Comparison of ENCODE assay signal across 33 cellular contexts in the genomic region with DNA sequence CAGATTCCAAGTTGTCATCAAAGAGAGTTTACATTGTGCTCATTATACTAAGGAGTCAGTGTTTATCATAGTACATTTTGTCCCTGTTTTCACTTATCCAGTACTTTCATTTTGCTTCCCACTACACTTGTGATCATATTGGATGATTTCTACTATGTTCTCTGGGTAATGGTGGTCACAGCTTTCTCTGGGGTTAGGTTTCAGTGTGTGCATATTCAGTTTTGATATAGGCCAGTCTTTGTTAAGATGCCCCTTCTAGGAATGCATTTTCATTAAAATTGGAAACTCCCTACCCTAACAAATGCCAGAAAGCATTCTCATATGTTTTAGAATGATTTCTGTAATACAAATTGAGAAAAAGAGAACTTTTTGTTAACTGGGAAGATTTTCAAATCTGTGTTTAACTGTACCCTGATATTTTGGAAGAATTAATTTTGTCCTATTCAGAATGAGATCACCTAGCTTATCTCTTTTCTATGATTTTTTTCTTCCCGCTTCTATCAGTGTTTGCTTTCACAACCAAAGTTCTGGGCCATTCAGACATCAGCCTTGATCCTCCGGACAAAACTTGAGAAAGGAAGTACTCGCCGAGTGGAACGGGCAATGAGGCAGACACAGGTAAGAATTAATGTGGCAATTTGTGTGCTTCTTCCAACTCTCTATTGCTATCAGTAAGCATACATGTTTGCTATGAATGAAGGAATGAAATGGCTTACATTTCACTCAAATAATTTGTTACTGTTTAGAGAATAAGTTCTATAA.
A peak's percentile ranks its signal among the peaks of the same experiment; 100 is the strongest.
DNase-seq lines count a peak whose midpoint lies in the region; ATAC-seq, FAIRE-seq and TF ChIP-seq lines count a peak whose summit lies in the region.
"Had no signal": no experiment of that assay in that cellular context is flagged by ENCODE, and none has a peak within 500 bp of the region (broad histone marks: within the 10 kb centered on the region; RNA-seq: fewer than 3 reads in every experiment).

No MANE protein-coding gene starts in this region.

- TF ChIP-seq POLR2A in GM12891 (IDR thresholded peaks at IDR 0.05; ENCODE audit: low read depth, low read length), result no peak

- no peaks in the 10 kb centered on the region for H3K9me3 Mint-ChIP-seq in CD4-positive, alpha-beta T cell
- H3K9me3 Mint-ChIP-seq in activated CD4-positive, alpha-beta memory T cell treated with anti-CD3 and anti-CD28 coated beads, Interleukin-2, amount 10 ng/mL, durations not matched to agents 7 days and 5 days, result no peaks in the 10 kb centered on the region
- H3K9me3 Mint-ChIP-seq in nephron progenitor cell, result no peaks in the 10 kb centered on the region
- H3K9me3 Mint-ChIP-seq: activated naive CD4-positive, alpha-beta T cell treated with anti-CD3 and anti-CD28 coated beads for 36 hours; naive B cell; type B pancreatic cell had no signal

- DNase-seq in CD4-positive, alpha-beta T cell, result no peak
- no peak for DNase-seq in GM12891 (ENCODE audit: insufficient read length, low spot score)
- DNase-seq in activated CD4-positive, alpha-beta memory T cell treated with anti-CD3 and anti-CD28 coated beads, Interleukin-2, amount 10 ng/mL, durations not matched to agents 7 days and 5 days, result no peak
- DNase-seq in nephron progenitor cell, result no peak
- DNase-seq in DMS79 (lab: John Stamatoyannopoulos, UW), result no peak
- DNase-seq in stimulated activated CD4-positive, alpha-beta T cell treated with anti-CD3 and anti-CD28 coated beads, Interleukin-4, amount 100 ng/mL, for 4 hours, result no peak
- DNase-seq: activated CD4-positive, alpha-beta T cell treated with anti-CD3 and anti-CD28 coated beads for 4 hours; activated CD8-positive, alpha-beta memory T cell treated with anti-CD3 and anti-CD28 coated beads, Interleukin-2, amount 10 ng/mL, durations not matched to agents 7 days and 5 days; activated naive CD4-positive, alpha-beta T cell treated with anti-CD3 and anti-CD28 coated beads for 36 hours; activated T-cell treated with anti-CD3 and anti-CD28 coated beads, Interleukin-2, amount 50 U/mL, for 48 hours; amniotic stem cell; COR-L47; GDM1; H7; Karpas-422; lower lobe of right lung; midbrain; naive B cell; NCI-H1417; NCI-H2029 treated with DMSO at 0.1 percent for 48 hours; NCI-H2227 treated with DMSO at 0.1 percent for 48 hours; NCI-H69; psoas muscle; SHP77 treated with DMSO at 0.1 percent for 48 hours; sigmoid colon; stimulated activated CD4-positive, alpha-beta T cell treated with anti-CD3 and anti-CD28 coated beads, Interleukin-12 subunit alpha, Interleukin-12 subunit beta, amount 100 ng/mL, for 4 hours; stimulated activated CD4-positive, alpha-beta T cell treated with anti-CD3 and anti-CD28 coated beads, Interleukin-4, amount 100 ng/mL, for 24 hours had no signal

- CTCF ChIA-PET in CD4-positive, alpha-beta T cell (lab: Charles Lee), result interaction anchor here (0.6 kb wide), 1 partner anchor 805 kb away, joined by 3 read pairs; no protein-coding TSS in a partner anchor
- CTCF ChIA-PET in activated CD4-positive, alpha-beta memory T cell treated with anti-CD3 and anti-CD28 coated beads, Interleukin-2, amount 10 ng/mL, durations not matched to agents 7 days and 5 days (lab: Charles Lee), result interaction anchor here (0.6 kb wide), 1 partner anchor 184 kb away, joined by 3 read pairs; no protein-coding TSS in a partner anchor

- no peaks in the 10 kb centered on the region for H3K9me3 ChIP-seq in CD4-positive, alpha-beta T cell (ENCODE audit: control insufficient read depth, low read length)
- H3K9me3 ChIP-seq: BLaER1 treated with 17β-estradiol and CSF1 and Interleukin-3, amounts not matched to agents 10 nM and 100 nM; lower lobe of right lung; psoas muscle; sigmoid colon had no signal

- peaks cover 10% of the 10 kb centered on the region for H3K4me1 Mint-ChIP-seq in CD4-positive, alpha-beta T cell (ENCODE audit: low read depth)
- H3K4me1 Mint-ChIP-seq in activated CD4-positive, alpha-beta memory T cell treated with anti-CD3 and anti-CD28 coated beads, Interleukin-2, amount 10 ng/mL, durations not matched to agents 7 days and 5 days, result peaks cover 15% of the 10 kb centered on the region
- peaks cover 5% of the 10 kb centered on the region for H3K4me1 Mint-ChIP-seq in nephron progenitor cell

- FAIRE-seq in GM12891 (lab: Jason Lieb, UNC), result peak; percentile 76
- FAIRE-seq: frontal cortex had no signal

- no peak for TF ChIP-seq CTCF in CD4-positive, alpha-beta T cell (IDR thresholded peaks at IDR 0.05)
- no peak for TF ChIP-seq CTCF in nephron progenitor cell (IDR thresholded peaks at IDR 0.05)

- POLR2A ChIA-PET in CD4-positive, alpha-beta T cell (lab: Charles Lee), result no interaction called here
- POLR2A ChIA-PET in activated CD4-positive, alpha-beta memory T cell treated with anti-CD3 and anti-CD28 coated beads, Interleukin-2, amount 10 ng/mL, durations not matched to agents 7 days and 5 days (lab: Charles Lee), result no interaction called here

- H3K27ac ChIP-seq in CD4-positive, alpha-beta T cell (ENCODE audit: low read depth, low read length), result no peak overlapping the region
- H3K27ac ChIP-seq: BLaER1 treated with 17β-estradiol and CSF1 and Interleukin-3, amounts not matched to agents 10 nM and 100 nM; lower lobe of right lung; psoas muscle; sigmoid colon had no signal

- intact Hi-C loops in CD4-positive, alpha-beta T cell (cut with DNase I, micrococcal nuclease), result no loop called here

- ATAC-seq in CD4-positive, alpha-beta T cell (ENCODE audit: poor library complexity), result no peak
- no peak for ATAC-seq in GM18861 (IDR thresholded peaks at IDR 0.05; ENCODE audit: unreplicated experiment)
- ATAC-seq: activated CD8-positive, alpha-beta memory T cell treated with anti-CD3 and anti-CD28 coated beads, Interleukin-2, amount 10 ng/mL, durations not matched to agents 7 days and 5 days; esophagus mucosa; lower lobe of right lung; Panc1; psoas muscle had no signal

- no peaks in the 10 kb centered on the region for H3K27me3 Mint-ChIP-seq in CD4-positive, alpha-beta T cell
- no peaks in the 10 kb centered on the region for H3K27me3 Mint-ChIP-seq in activated CD4-positive, alpha-beta memory T cell treated with anti-CD3 and anti-CD28 coated beads, Interleukin-2, amount 10 ng/mL, durations not matched to agents 7 days and 5 days
- no peaks in the 10 kb centered on the region for H3K27me3 Mint-ChIP-seq in nephron progenitor cell (ENCODE audit: low read depth, poor library complexity)
- H3K27me3 Mint-ChIP-seq: activated CD8-positive, alpha-beta memory T cell treated with anti-CD3 and anti-CD28 coated beads, Interleukin-2, amount 10 ng/mL, durations not matched to agents 7 days and 5 days; naive B cell; type B pancreatic cell had no signal

- H3K27me3 ChIP-seq in CD4-positive, alpha-beta T cell (ENCODE audit: control insufficient read depth, insufficient read depth, low read length), result no peaks in the 10 kb centered on the region
- H3K27me3 ChIP-seq: BLaER1 treated with 17β-estradiol and CSF1 and Interleukin-3, amounts not matched to agents 10 nM and 100 nM; sigmoid colon had no signal

- peaks cover 67% of the 10 kb centered on the region for H3K36me3 Mint-ChIP-seq in CD4-positive, alpha-beta T cell (ENCODE audit: low read depth)
- H3K36me3 Mint-ChIP-seq in activated CD4-positive, alpha-beta memory T cell treated with anti-CD3 and anti-CD28 coated beads, Interleukin-2, amount 10 ng/mL, durations not matched to agents 7 days and 5 days (ENCODE audit: low read depth), result peaks cover 7% of the 10 kb centered on the region
- peaks cover 17% of the 10 kb centered on the region for H3K36me3 Mint-ChIP-seq in nephron progenitor cell (ENCODE audit: low read depth)

- peak overlapping the region; percentile 31 for H3K27ac Mint-ChIP-seq in CD4-positive, alpha-beta T cell
- H3K27ac Mint-ChIP-seq in activated CD4-positive, alpha-beta memory T cell treated with anti-CD3 and anti-CD28 coated beads, Interleukin-2, amount 10 ng/mL, durations not matched to agents 7 days and 5 days, result peak overlapping the region; percentile 9
- H3K27ac Mint-ChIP-seq in nephron progenitor cell, result peak overlapping the region; percentile 47
- H3K27ac Mint-ChIP-seq: activated CD8-positive, alpha-beta memory T cell treated with anti-CD3 and anti-CD28 coated beads, Interleukin-2, amount 10 ng/mL, durations not matched to agents 7 days and 5 days; activated naive CD4-positive, alpha-beta T cell treated with anti-CD3 and anti-CD28 coated beads for 36 hours; type B pancreatic cell had no signal

- H3K4me3 Mint-ChIP-seq in CD4-positive, alpha-beta T cell, result no peak overlapping the region
- no peak overlapping the region for H3K4me3 Mint-ChIP-seq in activated CD4-positive, alpha-beta memory T cell treated with anti-CD3 and anti-CD28 coated beads, Interleukin-2, amount 10 ng/mL, durations not matched to agents 7 days and 5 days
- H3K4me3 Mint-ChIP-seq in nephron progenitor cell, result no peak overlapping the region
- H3K4me3 Mint-ChIP-seq: activated CD8-positive, alpha-beta memory T cell treated with anti-CD3 and anti-CD28 coated beads, Interleukin-2, amount 10 ng/mL, durations not matched to agents 7 days and 5 days; activated naive CD4-positive, alpha-beta T cell treated with anti-CD3 and anti-CD28 coated beads for 36 hours; naive B cell; type B pancreatic cell had no signal

TF ChIP-seq in GM12891, 5 proteins besides CTCF, POLR2A, EP300 and RAD21:
- TF ChIP-seq PAX5 (IDR thresholded peaks at IDR 0.05; ENCODE audit: insufficient read depth, low read length, severe bottlenecking) (no peak), TAF1 (IDR thresholded peaks at IDR 0.05; ENCODE audit: low read depth, low read length) (no peak), POLR2AphosphoS5 (IDR thresholded peaks at IDR 0.05; ENCODE audit: low read depth, low read length) (no peak), SPI1 (IDR thresholded peaks at IDR 0.05; ENCODE audit: low read depth, low read length) (no peak), POU2F2 (IDR thresholded peaks at IDR 0.05; ENCODE audit: low read depth, low read length) (no peak)
